ENCODE assay signal across 26 cellular contexts in genomic region chr7:158324397-158325360, GRCh38.
DNase-seq lines count a peak whose midpoint lies in the region; ATAC-seq, FAIRE-seq and TF ChIP-seq lines count a peak whose summit lies in the region.
"Had no signal": no experiment of that assay in that cellular context is flagged by ENCODE, and none has a peak within 500 bp of the region (broad histone marks: within the 10 kb centered on the region; RNA-seq: fewer than 3 reads in every experiment).

No MANE protein-coding gene starts in this region.

- H3K4me3 ChIP-seq in left ventricle myocardium inferior (no peak overlapping the region), bronchial epithelial cell (ENCODE audit: low read depth, low read length) (no peak overlapping the region), vagina (no peak overlapping the region)
- H3K4me3 ChIP-seq: BLaER1 treated with 17β-estradiol and CSF1 and Interleukin-3, amounts not matched to agents 10 nM and 100 nM; cardiac muscle cell; HAP-1; K562; sigmoid colon; SJCRH30 had no signal

- ATAC-seq in GM21576 (IDR thresholded peaks at IDR 0.05; ENCODE audit: unreplicated experiment) = no peak
- ATAC-seq: activated CD8-positive, alpha-beta T cell treated with anti-CD3 and anti-CD28 coated beads, Interleukin-2, amount 10 ng/mL, durations not matched to agents 7 days and 5 days; K562; stimulated activated memory B cell treated with anti-CD40 and anti-IgM and Interleukin-4, amounts not matched to agents 10 μg/mL and 1 μg/mL and 100 μg/mL, for 72 hours; T-cell had no signal

- H3K4me1 ChIP-seq in left ventricle myocardium inferior (no peaks in the 10 kb centered on the region), vagina (no peaks in the 10 kb centered on the region)
- H3K4me1 ChIP-seq: Caco-2, HAP-1, sigmoid colon, SJCRH30 had no signal

- FAIRE-seq in bronchial epithelial cell (lab: Jason Lieb, UNC) = peak; percentile 98
- FAIRE-seq: endometrium, HTR-8/SVneo, islet of Langerhans, K562 had no signal

- no peak for TF ChIP-seq CTCF in left ventricle myocardium inferior (IDR thresholded peaks at IDR 0.05; ENCODE audit: borderline replicate concordance)
- no peak for TF ChIP-seq CTCF in bronchial epithelial cell (IDR thresholded peaks at IDR 0.05; ENCODE audit: insufficient read depth, low read length, severe bottlenecking)
- no peak for TF ChIP-seq CTCF in vagina (IDR thresholded peaks at IDR 0.05)

- H3K9me3 ChIP-seq in left ventricle myocardium inferior (replicated peaks) (no peaks in the 10 kb centered on the region), vagina (no peaks in the 10 kb centered on the region)
- H3K9me3 ChIP-seq: HAP-1, sigmoid colon, SJCRH30 had no signal

- H3K27me3 ChIP-seq in left ventricle myocardium inferior (ENCODE audit: low read depth) (peaks cover 85% of the 10 kb centered on the region), bronchial epithelial cell (ENCODE audit: control insufficient read depth, insufficient read depth, low read length) (no peaks in the 10 kb centered on the region), vagina (peaks cover 4% of the 10 kb centered on the region)
- H3K27me3 ChIP-seq: BLaER1 treated with 17β-estradiol and CSF1 and Interleukin-3, amounts not matched to agents 10 nM and 100 nM; cardiac muscle cell; SJCRH30 had no signal

- H3K36me3 ChIP-seq in left ventricle myocardium inferior (no peaks in the 10 kb centered on the region), bronchial epithelial cell (ENCODE audit: control insufficient read depth, insufficient read depth, low read length) (no peaks in the 10 kb centered on the region), vagina (no peaks in the 10 kb centered on the region)
- H3K36me3 ChIP-seq: BLaER1 treated with 17β-estradiol and CSF1 and Interleukin-3, amounts not matched to agents 10 nM and 100 nM; cardiac muscle cell; HAP-1; sigmoid colon; SJCRH30 had no signal

- DNase-seq in cardiac septum (ENCODE audit: low spot score) (peak; percentile 17), left ventricle myocardium inferior (no peak), bronchial epithelial cell (ENCODE audit: low read depth) (peak; percentile 77), mucosa of gallbladder (ENCODE audit: low spot score) (peak; percentile 6), vagina (ENCODE audit: extremely low spot score in 2 of 2) (peak; percentile 67 to 79)
- DNase-seq in activated naive CD4-positive, alpha-beta T cell treated with anti-CD3 and anti-CD28 coated beads, Interleukin-2, amount 50 U/mL, for 16 hours = no peak
- DNase-seq: activated CD8-positive, alpha-beta T cell treated with anti-CD3 and anti-CD28 coated beads, Interleukin-2, amount 10 ng/mL, durations not matched to agents 7 days and 5 days; activated T-cell treated with anti-CD3 and anti-CD28 coated beads for 4 hours; anterior cingulate cortex; Caco-2; DND-41; NCI-H526 treated with DMSO at 0.1 percent for 48 hours; posterior cingulate gyrus; sigmoid colon; SJCRH30; stimulated activated CD4-positive, alpha-beta T cell treated with anti-CD3 and anti-CD28 coated beads, Interleukin-4, amount 100 ng/mL, for 4 hours; T-cell had no signal

- TF ChIP-seq POLR2A in vagina (IDR thresholded peaks at IDR 0.05) = no peak

- H3K27ac ChIP-seq in left ventricle myocardium inferior (replicated peaks) (no peak overlapping the region), vagina (no peak overlapping the region)
- H3K27ac ChIP-seq: BLaER1 treated with 17β-estradiol and CSF1 and Interleukin-3, amounts not matched to agents 10 nM and 100 nM; cardiac muscle cell; sigmoid colon; SJCRH30 had no signal

- intact Hi-C loops in cardiac septum (cut with DNase I) = no loop called here
- intact Hi-C loops in left ventricle myocardium inferior (cut with micrococcal nuclease) = no loop called here
- intact Hi-C loops in vagina (cut with DNase I) = no loop called here

Comparison
In these comparisons a context has a peak if more than half of its experiments do, and no peak if none do; other contexts are left out.
1. DNase-seq: peak in cardiac septum (single experiment), bronchial epithelial cell (single experiment), mucosa of gallbladder (single experiment) and vagina (2 of 2); none in left ventricle myocardium inferior (single experiment) and activated naive CD4-positive, alpha-beta T cell treated with anti-CD3 and anti-CD28 coated beads, Interleukin-2, amount 50 U/mL, for 16 hours (single experiment).